Comparison of ENCODE assay signal across 26 cellular contexts in genomic region chr20:45630366-45630765, GRCh38. TPM values are rescaled to one million over a fixed set of nuclear protein-coding genes. Genes with fewer than 3 reads are reported as not detected.
DNase-seq lines count a peak whose midpoint lies in the region; ATAC-seq and TF ChIP-seq lines count a peak whose summit lies in the region.
"Had no signal": no experiment of that assay in that cellular context is flagged by ENCODE, and none has a peak within 500 bp of the region (broad histone marks: within the 10 kb centered on the region; RNA-seq: fewer than 3 reads in every experiment).

No MANE protein-coding gene starts in this region.

- H3K4me1 ChIP-seq in RWPE2 (ENCODE audit: insufficient read depth, poor library complexity, severe bottlenecking), result no peaks in the 10 kb centered on the region
- H3K4me1 ChIP-seq: BE2C had no signal

- peak; percentile 14 for DNase-seq in activated CD4-positive, alpha-beta T cell treated with anti-CD3 and anti-CD28 coated beads, Interleukin-2, amount 10 ng/mL, durations not matched to agents 24 days and 14 days
- no peak for DNase-seq in activated CD4-positive, alpha-beta T cell treated with anti-CD3 and anti-CD28 coated beads, Interleukin-2, amount 50 U/mL, for 48 hours
- DNase-seq in RWPE2 (ENCODE audit: low spot score) (no peak), fibroblast of mammary gland (ENCODE audit: low read depth) (peak; percentile 10), WERI-Rb-1 (no peak), left cardiac atrium (no peak)
- no peak for DNase-seq in stimulated activated CD4-positive, alpha-beta T cell treated with anti-CD3 and anti-CD28 coated beads, Interleukin-4, amount 100 ng/mL, for 4 hours
- DNase-seq: BE2C; CD4-positive, CD25-positive, alpha-beta regulatory T cell; COR-L47; DMS 273 treated with DMSO at 0.1 percent for 48 hours; DND-41; GF-D8; Kasumi-1; MM.1S; NCI-H1092; NCI-H1436 treated with DMSO at 0.1 percent for 48 hours; NCI-H2029 treated with DMSO at 0.1 percent for 48 hours; NCI-H2171; NCI-H526; PC-3 had no signal

- no peaks in the 10 kb centered on the region for H3K9me3 Mint-ChIP-seq in activated CD4-positive, alpha-beta T cell treated with anti-CD3 and anti-CD28 coated beads, Interleukin-2, amount 10 ng/mL, durations not matched to agents 24 days and 14 days

- no peak overlapping the region for H3K4me3 Mint-ChIP-seq in activated CD4-positive, alpha-beta T cell treated with anti-CD3 and anti-CD28 coated beads, Interleukin-2, amount 10 ng/mL, durations not matched to agents 24 days and 14 days
- H3K4me3 Mint-ChIP-seq: CD4-positive, CD25-positive, alpha-beta regulatory T cell had no signal

- H3K27me3 Mint-ChIP-seq in activated CD4-positive, alpha-beta T cell treated with anti-CD3 and anti-CD28 coated beads, Interleukin-2, amount 10 ng/mL, durations not matched to agents 24 days and 14 days, result peaks cover 13% of the 10 kb centered on the region

- no peak overlapping the region for H3K27ac ChIP-seq in RWPE2 (ENCODE audit: poor library complexity, severe bottlenecking)
- no peak overlapping the region for H3K27ac ChIP-seq in WERI-Rb-1
- H3K27ac ChIP-seq: 22Rv1, HL-60, RWPE1 had no signal

- H3K27me3 ChIP-seq in RWPE2 (ENCODE audit: insufficient read depth, poor library complexity, severe bottlenecking) (peaks cover 3% of the 10 kb centered on the region), WERI-Rb-1 (ENCODE audit: insufficient read depth, low read depth, severe bottlenecking) (no peaks in the 10 kb centered on the region)

- H3K4me1 Mint-ChIP-seq in activated CD4-positive, alpha-beta T cell treated with anti-CD3 and anti-CD28 coated beads, Interleukin-2, amount 10 ng/mL, durations not matched to agents 24 days and 14 days, result peaks cover 4% of the 10 kb centered on the region

- H3K36me3 ChIP-seq in RWPE2 (ENCODE audit: low read depth) (no peaks in the 10 kb centered on the region), WERI-Rb-1 (no peaks in the 10 kb centered on the region)
- H3K36me3 ChIP-seq: BE2C had no signal

- ATAC-seq in RWPE2 (ENCODE audit: low read depth) (peak; percentile 11; the same call in 1 of the 3 replicates), HG03354 (IDR thresholded peaks at IDR 0.05; ENCODE audit: poor library complexity, severe bottlenecking, unreplicated experiment) (no peak), left cardiac atrium (no peak)

- no peaks in the 10 kb centered on the region for H3K36me3 Mint-ChIP-seq in activated CD4-positive, alpha-beta T cell treated with anti-CD3 and anti-CD28 coated beads, Interleukin-2, amount 10 ng/mL, durations not matched to agents 24 days and 14 days (ENCODE audit: low read depth)
- H3K36me3 Mint-ChIP-seq: CD4-positive, CD25-positive, alpha-beta regulatory T cell had no signal

- no peak overlapping the region for H3K27ac Mint-ChIP-seq in activated CD4-positive, alpha-beta T cell treated with anti-CD3 and anti-CD28 coated beads, Interleukin-2, amount 10 ng/mL, durations not matched to agents 24 days and 14 days
- H3K27ac Mint-ChIP-seq: CD4-positive, CD25-positive, alpha-beta regulatory T cell had no signal

- no peak for TF ChIP-seq CTCF in RWPE2 (IDR thresholded peaks at IDR 0.05; ENCODE audit: poor library complexity, severe bottlenecking)
- TF ChIP-seq CTCF in fibroblast of mammary gland (conservative IDR thresholded peaks at IDR 0.05; ENCODE audit: control insufficient read depth, insufficient read depth, low read depth, low read length), result no peak
- no peak for TF ChIP-seq CTCF in WERI-Rb-1 (IDR thresholded peaks at IDR 0.05; ENCODE audit: low read depth, low read length)

- intact Hi-C loops in activated CD4-positive, alpha-beta T cell treated with anti-CD3 and anti-CD28 coated beads, Interleukin-2, amount 10 ng/mL, durations not matched to agents 24 days and 14 days (cut with micrococcal nuclease), result no loop called here
- intact Hi-C loops in left cardiac atrium (cut with DNase I), result no loop called here

- H3K9me3 ChIP-seq in RWPE2 (ENCODE audit: severe bottlenecking) (no peaks in the 10 kb centered on the region), WERI-Rb-1 (ENCODE audit: severe bottlenecking) (no peaks in the 10 kb centered on the region)
- H3K9me3 ChIP-seq: BE2C had no signal

- H3K4me3 ChIP-seq in RWPE2 (ENCODE audit: severe bottlenecking) (no peak overlapping the region), fibroblast of mammary gland (ENCODE audit: control insufficient read depth, low read depth, low read length) (no peak overlapping the region), WERI-Rb-1 (ENCODE audit: low read depth, low read length) (no peak overlapping the region)

RNA-seq across cellular contexts. Expression of gene WFDC9, which starts 0.7 kb away (rescaled TPM):
- total RNA-seq in activated CD4-positive, alpha-beta T cell treated with anti-CD3 and anti-CD28 coated beads, Interleukin-2, amount 10 ng/mL, durations not matched to agents 24 days and 14 days, result not detected in 2 replicates
- total RNA-seq in left cardiac atrium, result not detected
- total RNA-seq: CD4-positive, CD25-positive, alpha-beta regulatory T cell; H1; PC-3 had no signal

RNA-seq across cellular contexts. Expression of gene WFDC10A, which starts 0.8 kb away (rescaled TPM):
- total RNA-seq in activated CD4-positive, alpha-beta T cell treated with anti-CD3 and anti-CD28 coated beads, Interleukin-2, amount 10 ng/mL, durations not matched to agents 24 days and 14 days, result not detected in 2 replicates
- total RNA-seq in left cardiac atrium, result not detected
- total RNA-seq: CD4-positive, CD25-positive, alpha-beta regulatory T cell; H1; PC-3 had no signal

RNA-seq across cellular contexts. Expression of gene WFDC11, which starts 39.7 kb away (rescaled TPM):
- total RNA-seq in activated CD4-positive, alpha-beta T cell treated with anti-CD3 and anti-CD28 coated beads, Interleukin-2, amount 10 ng/mL, durations not matched to agents 24 days and 14 days, result not detected in 2 replicates
- total RNA-seq in left cardiac atrium, result not detected
- total RNA-seq: CD4-positive, CD25-positive, alpha-beta regulatory T cell; H1; PC-3 had no signal

RNA-seq across cellular contexts. Expression of gene WFDC8, which starts 51.3 kb away (rescaled TPM):
- not detected in 2 replicates for total RNA-seq in activated CD4-positive, alpha-beta T cell treated with anti-CD3 and anti-CD28 coated beads, Interleukin-2, amount 10 ng/mL, durations not matched to agents 24 days and 14 days
- not detected for total RNA-seq in left cardiac atrium
- total RNA-seq: CD4-positive, CD25-positive, alpha-beta regulatory T cell; H1; PC-3 had no signal

Comparison
In these comparisons a context has a peak if more than half of its experiments do, and no peak if none do; other contexts are left out.
1. DNase-seq: peak in activated CD4-positive, alpha-beta T cell treated with anti-CD3 and anti-CD28 coated beads, Interleukin-2, amount 10 ng/mL, durations not matched to agents 24 days and 14 days (single experiment) and fibroblast of mammary gland (single experiment); none in activated CD4-positive, alpha-beta T cell treated with anti-CD3 and anti-CD28 coated beads, Interleukin-2, amount 50 U/mL, for 48 hours (0 of 2), RWPE2 (single experiment), WERI-Rb-1 (single experiment), stimulated activated CD4-positive, alpha-beta T cell treated with anti-CD3 and anti-CD28 coated beads, Interleukin-4, amount 100 ng/mL, for 4 hours (0 of 2) and left cardiac atrium (single experiment).